In genomic region chr2:31138037-31138962, GRCh38 we compare ENCODE assay signal across 8 cellular contexts. TPM values are rescaled to one million over a fixed set of nuclear protein-coding genes. Genes with fewer than 3 reads are reported as not detected.
A peak's percentile ranks its signal among the peaks of the same experiment; 100 is the strongest.
DNase-seq lines count a peak whose midpoint lies in the region; ATAC-seq and TF ChIP-seq lines count a peak whose summit lies in the region.

Gene GALNT14 (minus strand): TSS chr2:31138440. CDS start chr2:31138086, 354 bp downstream.

- no peaks in the 10 kb centered on the region for H3K36me3 ChIP-seq in Peyer's patch

- peak; percentile 74 for DNase-seq in ELF-1 (ENCODE audit: low read depth, low spot score)
- DNase-seq in Peyer's patch = peak; percentile 51 to 84 (median 84)
- peak; percentile 55 to 82 for DNase-seq in T47D (ENCODE audit: low read depth in 1 of 2, low spot score in 1 of 2)
- DNase-seq in sciatic nerve (ENCODE audit: low spot score) = peak; percentile 69

- H3K4me1 ChIP-seq in Peyer's patch = peaks cover 0 to 18% (median 8%) of the 10 kb centered on the region in 4 donors

- intact Hi-C loops in sciatic nerve (cut with DNase I) = no loop called here

- peak in 5 of 6 experiments; percentile 24 to 67 (median 62) for TF ChIP-seq CTCF in Peyer's patch (IDR thresholded peaks at IDR 0.05)

- H3K9me3 ChIP-seq in Peyer's patch (no peaks in the 10 kb centered on the region), iPS-18c (ENCODE audit: control insufficient read depth, insufficient read depth, low read length) (no peaks in the 10 kb centered on the region)

- H3K27ac ChIP-seq in Peyer's patch = peak within 1 kb of the TSS in 2 of 4 donors; percentile 25 to 42

- H3K4me3 ChIP-seq in Peyer's patch (peak within 1 kb of the TSS; percentile 42 to 64 (median 62)), iPS-18c (ENCODE audit: insufficient read depth, low read depth, low read length) (peak within 1 kb of the TSS; percentile 55)

- in situ Hi-C loops in T47D (cut with HindIII; ENCODE audit: low pct_unique_long_range_greater_than_20kb, low sequenced_read_pairs) = no loop called here

- ATAC-seq in HG02798 (IDR thresholded peaks at IDR 0.05; ENCODE audit: poor library complexity, unreplicated experiment) (peak; percentile 54), sciatic nerve (peak; percentile 59), HG03108 (IDR thresholded peaks at IDR 0.05; ENCODE audit: unreplicated experiment) (no peak), HG02571 (IDR thresholded peaks at IDR 0.05; ENCODE audit: unreplicated experiment) (no peak)

- no peak for TF ChIP-seq POLR2A in Peyer's patch (IDR thresholded peaks at IDR 0.05)

- H3K27me3 ChIP-seq in Peyer's patch = no peaks in the 10 kb centered on the region

RNA-seq across cellular contexts. Expression of gene GALNT14, which starts in this region (rescaled TPM):
- 10 to 100 TPM in 3 of 4 donors, 1 to 10 TPM in 1; 8.3 to 26.1 (median 16.3) TPM for total RNA-seq in Peyer's patch
- total RNA-seq in sciatic nerve = 1.2 TPM

Comparison
In these comparisons a context has a peak if more than half of its experiments do, and no peak if none do; other contexts are left out.
1. ATAC-seq: peak in HG02798 (single experiment) and sciatic nerve (single experiment); none in HG03108 (single experiment) and HG02571 (single experiment).
2. Peak in every context shown above with its lines, with median percentiles within 50 percentile points of each other: DNase-seq.